In genomic region chr17:72591500-72592241, GRCh38 we compare ENCODE assay signal across 8 cellular contexts.
DNase-seq lines count a peak whose midpoint lies in the region; ATAC-seq and TF ChIP-seq lines count a peak whose summit lies in the region.

No MANE protein-coding gene starts in this region.

- H3K9me3 ChIP-seq in hepatocyte (ENCODE audit: low read depth) (no peaks in the 10 kb centered on the region), skeletal muscle satellite cell (replicated peaks; ENCODE audit: low read length) (no peaks in the 10 kb centered on the region)

- no peaks in the 10 kb centered on the region for H4K20me1 ChIP-seq in hepatocyte (ENCODE audit: insufficient read depth, poor library complexity, severe bottlenecking)

- H2AFZ ChIP-seq in hepatocyte = peak overlapping the region; percentile 10

- H3K27me3 Mint-ChIP-seq in activated T-helper 2 cell treated with anti-CD3 and anti-CD28 coated beads, Interferon-gamma antibody, Interleukin-2, Interleukin-4, amounts not matched to agents 10 μg/mL and 5 μg/mL and 100 μg/mL, durations not matched to agents 14 hours and 24 hours and 36 hours (ENCODE audit: low read depth) = peaks cover 52% of the 10 kb centered on the region

- H3K4me2 ChIP-seq in hepatocyte (peak overlapping the region; percentile 92), skeletal muscle satellite cell (ENCODE audit: low read length) (peak overlapping the region; percentile 93)

- H3K36me3 ChIP-seq in hepatocyte (replicated peaks; ENCODE audit: insufficient read depth, low read depth) (no peaks in the 10 kb centered on the region), skeletal muscle satellite cell (ENCODE audit: insufficient read depth, low read length) (no peaks in the 10 kb centered on the region)

- intact Hi-C loops in activated T-helper 2 cell treated with anti-CD3 and anti-CD28 coated beads, Interferon-gamma antibody, Interleukin-2, Interleukin-4, amounts not matched to agents 10 μg/mL and 5 μg/mL and 100 μg/mL, durations not matched to agents 14 hours and 24 hours and 36 hours (cut with micrococcal nuclease) = loop anchor here (2.0 kb wide), 1 partner anchor 601 kb away; the partner anchor contains the start of gene COG1

- H3K4me3 ChIP-seq in HFF-Myc (replicated peaks; ENCODE audit: low read depth, low read length) (peak overlapping the region; percentile 76), hepatocyte (peak overlapping the region; percentile 90), skeletal muscle satellite cell (ENCODE audit: low read length) (peak overlapping the region; percentile 88)

- H3K36me3 Mint-ChIP-seq in activated T-helper 2 cell treated with anti-CD3 and anti-CD28 coated beads, Interferon-gamma antibody, Interleukin-2, Interleukin-4, amounts not matched to agents 10 μg/mL and 5 μg/mL and 100 μg/mL, durations not matched to agents 14 hours and 24 hours and 36 hours (ENCODE audit: low read depth) = no peaks in the 10 kb centered on the region

- H3K79me2 ChIP-seq in hepatocyte = peaks cover 43% of the 10 kb centered on the region

- no peaks in the 10 kb centered on the region for H3K9me2 ChIP-seq in hepatocyte (replicated peaks; ENCODE audit: insufficient read depth)

- ATAC-seq in HG02840 (IDR thresholded peaks at IDR 0.05; ENCODE audit: low FRiP score, unreplicated experiment) (no peak), GM19395 (IDR thresholded peaks at IDR 0.05; ENCODE audit: unreplicated experiment) (no peak)

- peak overlapping the region; percentile 91 for H3K27ac ChIP-seq in hepatocyte

- no peaks in the 10 kb centered on the region for H3K9me3 Mint-ChIP-seq in activated T-helper 2 cell treated with anti-CD3 and anti-CD28 coated beads, Interferon-gamma antibody, Interleukin-2, Interleukin-4, amounts not matched to agents 10 μg/mL and 5 μg/mL and 100 μg/mL, durations not matched to agents 14 hours and 24 hours and 36 hours

- no peak overlapping the region for H3K27ac Mint-ChIP-seq in activated T-helper 2 cell treated with anti-CD3 and anti-CD28 coated beads, Interferon-gamma antibody, Interleukin-2, Interleukin-4, amounts not matched to agents 10 μg/mL and 5 μg/mL and 100 μg/mL, durations not matched to agents 14 hours and 24 hours and 36 hours

- peak overlapping the region; percentile 78 for H3K4me3 Mint-ChIP-seq in activated T-helper 2 cell treated with anti-CD3 and anti-CD28 coated beads, Interferon-gamma antibody, Interleukin-2, Interleukin-4, amounts not matched to agents 10 μg/mL and 5 μg/mL and 100 μg/mL, durations not matched to agents 14 hours and 24 hours and 36 hours (ENCODE audit: low read depth)

- H3K27me3 ChIP-seq in hepatocyte (peaks cover 10% of the 10 kb centered on the region), skeletal muscle satellite cell (ENCODE audit: control insufficient read depth, insufficient read depth, low read length) (no peaks in the 10 kb centered on the region)

- 2% methylated on average over 51 of the region's 56 CpGs for WGBS in hepatocyte (ENCODE audit: low lambda C conversion rate, missing lambda C conversion rate)

- H3K4me1 Mint-ChIP-seq in activated T-helper 2 cell treated with anti-CD3 and anti-CD28 coated beads, Interferon-gamma antibody, Interleukin-2, Interleukin-4, amounts not matched to agents 10 μg/mL and 5 μg/mL and 100 μg/mL, durations not matched to agents 14 hours and 24 hours and 36 hours (ENCODE audit: low read depth) = peaks cover 21% of the 10 kb centered on the region

- H3K4me1 ChIP-seq in hepatocyte (ENCODE audit: insufficient read depth) (peaks cover 9% of the 10 kb centered on the region), skeletal muscle satellite cell (ENCODE audit: control insufficient read depth, insufficient read depth, low read length) (peaks cover 34% of the 10 kb centered on the region)

- TF ChIP-seq CTCF in HFF-Myc (IDR thresholded peaks at IDR 0.05; ENCODE audit: low read depth, low read length, missing control alignments) (no peak), hepatocyte (IDR thresholded peaks at IDR 0.05; ENCODE audit: poor library complexity) (no peak)

- peak overlapping the region; percentile 87 for H3K9ac ChIP-seq in skeletal muscle satellite cell (ENCODE audit: low read depth, low read length)

- DNase-seq in AG08396 (ENCODE audit: low spot score) (peak; percentile 53), HFF-Myc (ENCODE audit: extremely low read depth, low read depth) (no peak), hepatocyte (ENCODE audit: low spot score) (peak; percentile 52), NCI-H510A (lab: John Stamatoyannopoulos, UW) (no peak)
- no peak for DNase-seq in activated T-helper 2 cell treated with anti-CD3 and anti-CD28 coated beads, Interferon-gamma antibody, Interleukin-2, Interleukin-4, amounts not matched to agents 10 μg/mL and 5 μg/mL and 100 μg/mL, durations not matched to agents 14 hours and 24 hours and 36 hours (ENCODE audit: low spot score)

Comparison
In these comparisons a context has a peak if more than half of its experiments do, and no peak if none do; other contexts are left out.
1. DNase-seq: peak in AG08396 (single experiment) and hepatocyte (single experiment); none in HFF-Myc (single experiment), activated T-helper 2 cell treated with anti-CD3 and anti-CD28 coated beads, Interferon-gamma antibody, Interleukin-2, Interleukin-4, amounts not matched to agents 10 μg/mL and 5 μg/mL and 100 μg/mL, durations not matched to agents 14 hours and 24 hours and 36 hours (single experiment) and NCI-H510A (single experiment).
2. Peak in every context shown above with its lines, with median percentiles within 50 percentile points of each other: H3K4me3 ChIP-seq.